In genomic region chr16:23149267-23149992, GRCh38 we compare ENCODE assay signal across 8 cellular contexts. TPM values are rescaled to one million over a fixed set of nuclear protein-coding genes. Genes with fewer than 3 reads are reported as not detected.
DNase-seq lines count a peak whose midpoint lies in the region; ATAC-seq, FAIRE-seq and TF ChIP-seq lines count a peak whose summit lies in the region.

Gene USP31, minus strand, starts transcription at chr16:23149452. Its CDS starts 182 bp downstream, at chr16:23149270.

- H3K79me2 ChIP-seq in fibroblast of lung (ENCODE audit: control insufficient read depth, insufficient read depth, low read length) = peaks cover 21% of the 10 kb centered on the region

- H3K36me3 ChIP-seq in fibroblast of lung (ENCODE audit: control insufficient read depth, insufficient read depth, low read length) = no peaks in the 10 kb centered on the region

- peak; percentile 54 for TF ChIP-seq POLR2A in H54 (IDR thresholded peaks at IDR 0.05; ENCODE audit: low read depth, low read length)

- H2AFZ ChIP-seq in fibroblast of lung (ENCODE audit: low read length) = peak within 1 kb of the TSS; percentile 100

- peak; percentile 95 for DNase-seq in EH (ENCODE audit: low read depth)
- DNase-seq in H54 (ENCODE audit: insufficient read length, low spot score) = peak; percentile 81
- peak; percentile 89 for DNase-seq in LNCaP clone FGC (ENCODE audit: low read depth)
- DNase-seq in RPMI7951 (ENCODE audit: low read depth) = peak; percentile 93
- DNase-seq in fibroblast of lung (ENCODE audit: low read depth in 2 of 2) = peak; percentile 94 to 96
- DNase-seq in naive B cell = peak; percentile 85
- peak; percentile 79 to 87 for DNase-seq in stimulated activated CD8-positive, alpha-beta memory T cell treated with anti-CD3 and anti-CD28 coated beads, Interleukin-7, amount 100 ng/mL, for 48 hours (ENCODE audit: extremely low read depth in 1 of 2, low read depth in 1 of 2)

- H3K9me3 Mint-ChIP-seq in activated T-helper 17 cell treated with anti-CD3 and anti-CD28 coated beads, Interleukin-2, amount 50 U/mL, for 72 hours = no peaks in the 10 kb centered on the region
- no peaks in the 10 kb centered on the region for H3K9me3 Mint-ChIP-seq in naive B cell

- H3K4me3 ChIP-seq in LNCaP clone FGC (ENCODE audit: low read depth, low read length) (peak within 1 kb of the TSS; percentile 65), fibroblast of lung (replicated peaks in 1 of 4; ENCODE audit: control extremely low read depth in 1 of 4, insufficient read depth in 1 of 4, low read depth in 3 of 4, low read length in 4 of 4) (peak within 1 kb of the TSS; percentile 79 to 87 (median 84))

- H3K36me3 Mint-ChIP-seq in activated T-helper 17 cell treated with anti-CD3 and anti-CD28 coated beads, Interleukin-2, amount 50 U/mL, for 72 hours (ENCODE audit: low read depth) = no peaks in the 10 kb centered on the region
- H3K36me3 Mint-ChIP-seq in naive B cell = no peaks in the 10 kb centered on the region

- peaks cover 20% of the 10 kb centered on the region for H3K4me1 Mint-ChIP-seq in activated T-helper 17 cell treated with anti-CD3 and anti-CD28 coated beads, Interleukin-2, amount 50 U/mL, for 72 hours
- H3K4me1 Mint-ChIP-seq in naive B cell = peaks cover 14 to 20% (median 15%) of the 10 kb centered on the region in 3 donors

- H3K9ac ChIP-seq in fibroblast of lung (ENCODE audit: insufficient read depth, low read length) = peak within 1 kb of the TSS; percentile 69

- peak; percentile 98 for ATAC-seq in activated T-helper 17 cell treated with anti-CD3 and anti-CD28 coated beads, Interleukin-2, amount 50 U/mL, for 72 hours (replicated peaks)
- peak; percentile 91 to 93 for ATAC-seq in naive B cell (ENCODE audit: low read depth in 2 of 2)

- no peaks in the 10 kb centered on the region for H4K20me1 ChIP-seq in fibroblast of lung (ENCODE audit: control insufficient read depth, extremely low read depth, insufficient read depth, low read length)

- no peak for FAIRE-seq in H54 (lab: Jason Lieb, UNC)

- peaks cover 3% of the 10 kb centered on the region for H3K27me3 Mint-ChIP-seq in activated T-helper 17 cell treated with anti-CD3 and anti-CD28 coated beads, Interleukin-2, amount 50 U/mL, for 72 hours
- peaks cover 6 to 14% (median 13%) of the 10 kb centered on the region in 3 donors for H3K27me3 Mint-ChIP-seq in naive B cell

- H3K27ac Mint-ChIP-seq in activated T-helper 17 cell treated with anti-CD3 and anti-CD28 coated beads, Interleukin-2, amount 50 U/mL, for 72 hours = peak within 1 kb of the TSS; percentile 82
- peak within 1 kb of the TSS; percentile 69 to 96 (median 82) for H3K27ac Mint-ChIP-seq in naive B cell

- peak within 1 kb of the TSS; percentile 43 for H3K27ac ChIP-seq in fibroblast of lung (ENCODE audit: insufficient read depth, low read length)

- H3K4me1 ChIP-seq in fibroblast of lung (ENCODE audit: control insufficient read depth, extremely low read depth, insufficient read depth, low read length) = peaks cover 3% of the 10 kb centered on the region

- H3K4me3 Mint-ChIP-seq in activated T-helper 17 cell treated with anti-CD3 and anti-CD28 coated beads, Interleukin-2, amount 50 U/mL, for 72 hours = peak within 1 kb of the TSS; percentile 94
- H3K4me3 Mint-ChIP-seq in naive B cell = peak within 1 kb of the TSS; percentile 85 to 97 (median 96)

- no peaks in the 10 kb centered on the region for H3K27me3 ChIP-seq in fibroblast of lung (ENCODE audit: control insufficient read depth, insufficient read depth, low read length)

- H3K4me2 ChIP-seq in fibroblast of lung (ENCODE audit: extremely low read depth, insufficient read depth, low read length) = peak within 1 kb of the TSS; percentile 96

- H3K9me3 ChIP-seq in fibroblast of lung (ENCODE audit: control insufficient read depth, insufficient read depth, low read depth, low read length) = no peaks in the 10 kb centered on the region

- TF ChIP-seq CTCF in LNCaP clone FGC (IDR thresholded peaks at IDR 0.05; ENCODE audit: control insufficient read depth, extremely low read depth, insufficient read depth) (no peak), fibroblast of lung (conservative IDR thresholded peaks at IDR 0.05 in 1 of 2, IDR thresholded peaks at IDR 0.05 in 1 of 2; ENCODE audit: low read depth in 1 of 2, low read length in 2 of 2) (no peak)

RNA-seq across cellular contexts. Expression of gene USP31, which starts in this region (rescaled TPM):
- total RNA-seq in RPMI7951 (2014; rRNA removed; shearing (Covaris generic)) = 5.9 and 6.5 TPM in 2 replicates
- total RNA-seq in activated T-helper 17 cell treated with anti-CD3 and anti-CD28 coated beads, Interleukin-2, amount 50 U/mL, for 72 hours = 1 to 10 TPM; 4.8 to 7.6 TPM
- total RNA-seq in fibroblast of lung = 5.6 and 5.8 TPM in 2 replicates
- polyA plus RNA-seq in fibroblast of lung (4.8 and 6.0 TPM in 2 replicates), naive B cell (ENCODE audit: low read depth in 6 of 6) (under 1 TPM in 5 of 6 donors, not detected in 1; 0.21 to 0.48 (median 0.27) TPM)
- polyA plus RNA-seq in fibroblast of lung (2012) = 2.7 and 3.7 TPM in 2 replicates
- polyA minus RNA-seq in fibroblast of lung (ENCODE audit: low replicate concordance) = 13.7 and 14.3 TPM in 2 replicates

Comparison
In these comparisons a context has a peak if more than half of its experiments do, and no peak if none do; other contexts are left out.
1. Peak in every context shown above with its lines: DNase-seq, ATAC-seq, H3K4me3 ChIP-seq and H3K27ac ChIP-seq.
2. Peak in DNase-seq and ATAC-seq in naive B cell; RNA of the gene not detected or under 1 TPM.